Comparison of ENCODE assay signal across 8 cellular contexts in genomic region chr10:22624289-22624738, GRCh38.
DNase-seq lines count a peak whose midpoint lies in the region; ATAC-seq and TF ChIP-seq lines count a peak whose summit lies in the region.

No MANE protein-coding gene starts in this region.

- H3K4me3 Mint-ChIP-seq in activated T-cell treated with anti-CD3 and anti-CD28 coated beads, Interleukin-2, amount 50 U/mL, for 24 hours: peak overlapping the region; percentile 48
- H3K4me3 Mint-ChIP-seq in activated CD8-positive, alpha-beta T cell treated with anti-CD3 and anti-CD28 coated beads for 36 hours: peak overlapping the region; percentile 42

- in situ Hi-C loops in transverse colon (cut with MboI; ENCODE audit: low pct_ligation_motif_present in 1 of 4, low pct_unique_long_range_greater_than_20kb in 1 of 4, low sequenced_read_pairs in 3 of 4): no loop called here

- DNase-seq in activated T-cell treated with anti-CD3 and anti-CD28 coated beads, Interleukin-2, amount 50 U/mL, for 24 hours: no peak
- DNase-seq in activated T-cell treated with anti-CD3 and anti-CD28 coated beads for 4 hours (no peak), hepatocyte (ENCODE audit: low spot score) (peak; percentile 21), transverse colon (no peak), GDM1 (lab: John Stamatoyannopoulos, UW) (no peak), NCI-H1417 (lab: John Stamatoyannopoulos, UW) (no peak)
- DNase-seq in activated CD8-positive, alpha-beta T cell treated with anti-CD3 and anti-CD28 coated beads for 36 hours: no peak
- DNase-seq in central memory CD4-positive, alpha-beta T cell: no peak

- CTCF ChIA-PET in activated CD8-positive, alpha-beta T cell treated with anti-CD3 and anti-CD28 coated beads for 36 hours (lab: Charles Lee): interaction anchor here (0.8 to 1.9 kb wide), 7 partner anchors 9 to 57 kb away, joined by 3 to 7 read pairs (median 5); no protein-coding TSS in a partner anchor

- POLR2A ChIA-PET in activated CD8-positive, alpha-beta T cell treated with anti-CD3 and anti-CD28 coated beads for 36 hours (lab: Charles Lee): interaction anchor here (0.6 to 1.5 kb wide), 7 partner anchors 7 to 57 kb away, joined by 3 to 6 read pairs (median 3); no protein-coding TSS in a partner anchor

- intact Hi-C loops in activated CD8-positive, alpha-beta T cell treated with anti-CD3 and anti-CD28 coated beads for 36 hours (cut with micrococcal nuclease): no loop called here
- intact Hi-C loops in transverse colon (cut with DNase I; ENCODE audit: low total_unique reads): no loop called here

- WGBS in hepatocyte (ENCODE audit: low lambda C conversion rate, missing lambda C conversion rate): 46% methylated on average over 3 of the region's 3 CpGs
- 59 to 60% methylated on average over 3 of the region's 3 CpGs for WGBS in transverse colon (ENCODE audit: low coverage in 1 of 2), 2 donors

- no peak overlapping the region for H3K4me2 ChIP-seq in hepatocyte

- H3K27me3 ChIP-seq in hepatocyte: no peaks in the 10 kb centered on the region
- no peaks in the 10 kb centered on the region for H3K27me3 ChIP-seq in transverse colon

- peaks cover 96% of the 10 kb centered on the region for H3K4me1 Mint-ChIP-seq in activated T-cell treated with anti-CD3 and anti-CD28 coated beads, Interleukin-2, amount 50 U/mL, for 24 hours (ENCODE audit: low read depth)
- H3K4me1 Mint-ChIP-seq in activated CD8-positive, alpha-beta T cell treated with anti-CD3 and anti-CD28 coated beads for 36 hours (ENCODE audit: low read depth): peaks cover 95% of the 10 kb centered on the region

- TF ChIP-seq EP300 in transverse colon (IDR thresholded peaks at IDR 0.05; ENCODE audit: low read depth): no peak

- no peaks in the 10 kb centered on the region for H3K9me2 ChIP-seq in hepatocyte (replicated peaks; ENCODE audit: insufficient read depth)

- no peaks in the 10 kb centered on the region for H3K27me3 Mint-ChIP-seq in activated T-cell treated with anti-CD3 and anti-CD28 coated beads, Interleukin-2, amount 50 U/mL, for 24 hours
- no peaks in the 10 kb centered on the region for H3K27me3 Mint-ChIP-seq in activated CD8-positive, alpha-beta T cell treated with anti-CD3 and anti-CD28 coated beads for 36 hours

- peaks cover 42% of the 10 kb centered on the region for H3K36me3 Mint-ChIP-seq in activated T-cell treated with anti-CD3 and anti-CD28 coated beads, Interleukin-2, amount 50 U/mL, for 24 hours (ENCODE audit: low read depth)
- H3K36me3 Mint-ChIP-seq in activated CD8-positive, alpha-beta T cell treated with anti-CD3 and anti-CD28 coated beads for 36 hours (ENCODE audit: low read depth): peaks cover 27% of the 10 kb centered on the region

- no peaks in the 10 kb centered on the region for H4K20me1 ChIP-seq in hepatocyte (ENCODE audit: insufficient read depth, poor library complexity, severe bottlenecking)

- ATAC-seq in activated CD8-positive, alpha-beta T cell treated with anti-CD3 and anti-CD28 coated beads for 36 hours: peak; percentile 22

- no peak for TF ChIP-seq CTCF in activated CD8-positive, alpha-beta T cell treated with anti-CD3 and anti-CD28 coated beads for 36 hours (IDR thresholded peaks at IDR 0.05)
- TF ChIP-seq CTCF in hepatocyte (IDR thresholded peaks at IDR 0.05; ENCODE audit: poor library complexity) (no peak), transverse colon (IDR thresholded peaks at IDR 0.05) (no peak)

- H2AFZ ChIP-seq in hepatocyte: no peak overlapping the region

- peak overlapping the region; percentile 29 for H3K27ac ChIP-seq in hepatocyte
- H3K27ac ChIP-seq in transverse colon: peak overlapping the region; percentile 18 to 49 (median 46)

- H3K27ac Mint-ChIP-seq in activated T-cell treated with anti-CD3 and anti-CD28 coated beads, Interleukin-2, amount 50 U/mL, for 24 hours: peak overlapping the region; percentile 92
- peak overlapping the region; percentile 86 for H3K27ac Mint-ChIP-seq in activated CD8-positive, alpha-beta T cell treated with anti-CD3 and anti-CD28 coated beads for 36 hours

- H3K9me3 ChIP-seq in hepatocyte (ENCODE audit: low read depth) (no peaks in the 10 kb centered on the region), transverse colon (no peaks in the 10 kb centered on the region)

- no peak overlapping the region for H3K4me3 ChIP-seq in hepatocyte
- no peak overlapping the region for H3K4me3 ChIP-seq in transverse colon

- H3K9me3 Mint-ChIP-seq in activated T-cell treated with anti-CD3 and anti-CD28 coated beads, Interleukin-2, amount 50 U/mL, for 24 hours: peaks cover 5% of the 10 kb centered on the region
- peaks cover 2% of the 10 kb centered on the region for H3K9me3 Mint-ChIP-seq in activated CD8-positive, alpha-beta T cell treated with anti-CD3 and anti-CD28 coated beads for 36 hours

- H3K36me3 ChIP-seq in hepatocyte (replicated peaks; ENCODE audit: insufficient read depth, low read depth) (no peaks in the 10 kb centered on the region), transverse colon (no peaks in the 10 kb centered on the region)

- H3K79me2 ChIP-seq in hepatocyte: peaks cover 40% of the 10 kb centered on the region

- H3K4me1 ChIP-seq in hepatocyte (ENCODE audit: insufficient read depth) (peaks cover 27% of the 10 kb centered on the region), transverse colon (peaks cover 12 to 44% (median 16%) of the 10 kb centered on the region in 4 donors)

- no peak for TF ChIP-seq POLR2A in transverse colon (IDR thresholded peaks at IDR 0.05)
